16 cellular contexts compared by ENCODE assay signal in the genomic region with DNA sequence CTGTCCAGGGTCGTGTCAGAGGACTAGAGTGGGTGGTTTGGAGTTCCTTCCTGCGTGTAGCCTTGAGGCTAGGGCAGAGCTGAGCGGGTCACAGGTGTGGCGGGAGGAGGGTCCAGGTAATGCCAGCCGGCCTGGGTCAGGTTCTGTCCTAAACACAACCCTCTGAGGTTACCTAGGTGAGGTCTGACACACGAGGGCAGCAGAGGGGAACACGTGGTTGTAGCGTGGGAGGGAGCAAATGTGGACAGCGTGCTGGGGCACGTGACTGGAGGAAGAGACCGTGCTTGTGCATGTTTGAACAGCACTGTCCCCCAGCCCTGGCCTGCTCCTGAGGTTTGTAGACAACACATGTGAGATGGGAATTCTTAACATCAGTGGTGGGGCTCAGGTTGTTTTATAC. TPM values are rescaled to one million over a fixed set of nuclear protein-coding genes. Genes with fewer than 3 reads are reported as not detected.
DNase-seq lines count a peak whose midpoint lies in the region; ATAC-seq and TF ChIP-seq lines count a peak whose summit lies in the region.
"Had no signal": no experiment of that assay in that cellular context is flagged by ENCODE, and none has a peak within 500 bp of the region (broad histone marks: within the 10 kb centered on the region; RNA-seq: fewer than 3 reads in every experiment).

No MANE protein-coding gene starts in this region.

- H3K4me1 Mint-ChIP-seq in GM23338 = no peaks in the 10 kb centered on the region

- H3K4me1 ChIP-seq in GM23338 (ENCODE audit: insufficient read depth) = no peaks in the 10 kb centered on the region

- H3K36me3 Mint-ChIP-seq in GM23338 (ENCODE audit: low read depth) = no peaks in the 10 kb centered on the region

- DNase-seq in COLO829 (ENCODE audit: low spot score) (peak; percentile 43), GM23338 (ENCODE audit: low spot score) (peak; percentile 38), SHP77 (lab: John Stamatoyannopoulos, UW) (peak; percentile 32 to 38), left colon (no peak), NCI-H2107 treated with DMSO at 0.1 percent for 48 hours (lab: John Stamatoyannopoulos, UW; ENCODE audit: unreplicated experiment) (no peak), RKO (ENCODE audit: low spot score) (no peak)
- no peak for DNase-seq in stimulated activated CD4-positive, alpha-beta T cell treated with anti-CD3 and anti-CD28 coated beads, Interleukin-4, amount 100 ng/mL, for 1 hour
- DNase-seq: amniotic stem cell, COR-L47, heart left ventricle, NCI-H526, retina, T-helper 1 cell had no signal

- H2AFZ ChIP-seq in GM23338 = no peak overlapping the region

- H3K4me3 ChIP-seq in GM23338 = no peak overlapping the region
- H3K4me3 ChIP-seq: heart left ventricle, thoracic aorta had no signal

- no peaks in the 10 kb centered on the region for H4K20me1 ChIP-seq in GM23338 (replicated peaks; ENCODE audit: insufficient read depth)

- H3K27ac ChIP-seq in GM23338 (ENCODE audit: low read depth) = no peak overlapping the region
- H3K27ac ChIP-seq: heart left ventricle, thoracic aorta had no signal

- no peaks in the 10 kb centered on the region for H3K36me3 ChIP-seq in GM23338 (ENCODE audit: insufficient read depth)
- H3K36me3 ChIP-seq: heart left ventricle, thoracic aorta had no signal

- no peak overlapping the region for H3K4me2 ChIP-seq in GM23338

- H3K27me3 Mint-ChIP-seq in GM23338 (ENCODE audit: insufficient read depth, low read depth, poor library complexity) = peaks cover 6% of the 10 kb centered on the region

- H3F3A ChIP-seq in GM23338 (replicated peaks; ENCODE audit: low read depth) = no peaks in the 10 kb centered on the region

- H3K4me3 Mint-ChIP-seq in GM23338 = no peak overlapping the region

- no peaks in the 10 kb centered on the region for H3K79me2 ChIP-seq in GM23338 (replicated peaks; ENCODE audit: insufficient read depth)

- H3K9me3 Mint-ChIP-seq in GM23338 = no peaks in the 10 kb centered on the region

- ATAC-seq in GM23338 = peak; percentile 67
- ATAC-seq in left colon = peak; percentile 34
- no peak for ATAC-seq in GM18520 (IDR thresholded peaks at IDR 0.05; ENCODE audit: unreplicated experiment)
- ATAC-seq: heart left ventricle had no signal

- intact Hi-C loops in left colon (cut with DNase I, micrococcal nuclease) = no loop called here

- no peaks in the 10 kb centered on the region for H3K9me2 ChIP-seq in GM23338 (ENCODE audit: insufficient read depth)

- H3K27me3 ChIP-seq in GM23338 (ENCODE audit: insufficient read depth) = no peaks in the 10 kb centered on the region

- no peak overlapping the region for H3K27ac Mint-ChIP-seq in GM23338

- no peak; a peak in 1 of 4 replicates for TF ChIP-seq CTCF in GM23338 (conservative IDR thresholded peaks at IDR 0.05; ENCODE audit: low read depth in 2 of 2)

TF ChIP-seq in GM23338, 12 proteins besides CTCF, POLR2A, EP300 and RAD21 (continues in another document):
- TF ChIP-seq JUNB (IDR thresholded peaks at IDR 0.05; ENCODE audit: unreplicated experiment) (no peak), EZH2phosphoT487 (IDR thresholded peaks at IDR 0.05; ENCODE audit: unreplicated experiment) (no peak), STAT1 (IDR thresholded peaks at IDR 0.05; ENCODE audit: unreplicated experiment) (no peak), POLR2AphosphoS5 (IDR thresholded peaks at IDR 0.05; ENCODE audit: low read depth) (no peak), REST (IDR thresholded peaks at IDR 0.05; ENCODE audit: unreplicated experiment) (no peak), ZNF331 (CRISPR knock-in tag; IDR thresholded peaks at IDR 0.05; ENCODE audit: low read depth) (no peak), NANOG (IDR thresholded peaks at IDR 0.05; ENCODE audit: borderline replicate concordance) (no peak)
- TF ChIP-seq, protein P1, sequence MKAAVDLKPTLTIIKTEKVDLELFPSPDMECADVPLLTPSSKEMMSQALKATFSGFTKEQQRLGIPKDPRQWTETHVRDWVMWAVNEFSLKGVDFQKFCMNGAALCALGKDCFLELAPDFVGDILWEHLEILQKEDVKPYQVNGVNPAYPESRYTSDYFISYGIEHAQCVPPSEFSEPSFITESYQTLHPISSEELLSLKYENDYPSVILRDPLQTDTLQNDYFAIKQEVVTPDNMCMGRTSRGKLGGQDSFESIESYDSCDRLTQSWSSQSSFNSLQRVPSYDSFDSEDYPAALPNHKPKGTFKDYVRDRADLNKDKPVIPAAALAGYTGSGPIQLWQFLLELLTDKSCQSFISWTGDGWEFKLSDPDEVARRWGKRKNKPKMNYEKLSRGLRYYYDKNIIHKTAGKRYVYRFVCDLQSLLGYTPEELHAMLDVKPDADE (IDR thresholded peaks at IDR 0.05) = no peak

RNA-seq across cellular contexts. Expression of gene MOV10L1, which starts 13.1 kb away (rescaled TPM):
- 0.62 and 0.73 TPM in 2 replicates for total RNA-seq in GM23338 (2014; rRNA removed; shearing (Covaris generic))
- polyA plus RNA-seq in GM23338 (2016; fragmentation: Nextera tagmentation; extraction: Ambion mirVana) = 1.2 and 1.8 TPM in 2 replicates
- total RNA-seq in left colon = under 1 TPM in 1 of 2 donors, not detected in 1; 0.70 TPM
- total RNA-seq: mononuclear cell had no signal

RNA-seq across cellular contexts. Expression of gene MLC1, which starts 17.7 kb away (rescaled TPM):
- total RNA-seq in GM23338 (2014; rRNA removed; shearing (Covaris generic)) = not detected in 2 replicates
- polyA plus RNA-seq in GM23338 (2016; fragmentation: Nextera tagmentation; extraction: Ambion mirVana) = not detected in 2 replicates
- under 1 TPM in 1 of 2 donors, not detected in 1; 0.14 TPM for total RNA-seq in left colon

RNA-seq across cellular contexts. Expression of gene TTLL8, which starts 44.8 kb away (rescaled TPM):
- not detected in 2 replicates for total RNA-seq in GM23338 (2014; rRNA removed; shearing (Covaris generic))
- not detected in 2 replicates for polyA plus RNA-seq in GM23338 (2016; fragmentation: Nextera tagmentation; extraction: Ambion mirVana)
- not detected for total RNA-seq in left colon
- total RNA-seq: heart left ventricle, mononuclear cell, thoracic aorta had no signal
- polyA plus RNA-seq: heart left ventricle had no signal

Comparison
In these comparisons a context has a peak if more than half of its experiments do, and no peak if none do; other contexts are left out.
1. DNase-seq: peak in COLO829 (single experiment), GM23338 (single experiment) and SHP77 (2 of 2); none in left colon (0 of 2), NCI-H2107 treated with DMSO at 0.1 percent for 48 hours (single experiment), RKO (single experiment) and stimulated activated CD4-positive, alpha-beta T cell treated with anti-CD3 and anti-CD28 coated beads, Interleukin-4, amount 100 ng/mL, for 1 hour (single experiment).